11 cellular contexts compared by ENCODE assay signal in the genomic region with DNA sequence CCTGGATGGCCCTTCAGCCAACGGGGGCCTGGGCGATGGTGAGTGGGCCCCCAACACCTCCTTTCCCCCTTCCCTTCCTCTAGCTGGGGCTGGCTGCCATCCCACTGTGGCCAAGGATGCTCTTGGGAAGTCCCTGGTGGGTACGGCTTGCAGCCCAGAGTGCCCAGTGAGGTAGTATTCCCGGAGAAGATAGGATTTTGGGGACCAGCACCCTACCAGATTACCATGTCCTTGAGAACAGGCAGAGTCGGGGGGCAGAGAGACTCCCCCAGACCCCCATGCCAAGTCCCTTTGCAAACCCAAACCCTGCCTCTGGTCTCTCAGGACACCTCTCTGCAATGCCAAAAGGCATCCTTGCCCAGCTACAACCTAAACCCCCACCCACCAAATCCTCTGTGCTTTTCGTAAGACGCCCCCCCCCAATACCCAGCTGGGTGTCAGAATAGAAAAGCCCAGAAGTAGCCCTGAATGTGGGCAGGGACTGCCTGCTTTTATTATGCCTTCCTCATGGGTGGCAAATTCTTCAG. TPM values are rescaled to one million over a fixed set of nuclear protein-coding genes. Genes with fewer than 3 reads are reported as not detected.
A peak's percentile ranks its signal among the peaks of the same experiment; 100 is the strongest.
DNase-seq lines count a peak whose midpoint lies in the region; ATAC-seq and TF ChIP-seq lines count a peak whose summit lies in the region.
"Had no signal": no experiment of that assay in that cellular context is flagged by ENCODE, and none has a peak within 500 bp of the region (broad histone marks: within the 10 kb centered on the region; RNA-seq: fewer than 3 reads in every experiment).

No MANE protein-coding gene starts in this region.

- peak; percentile 15 for DNase-seq in Daoy (ENCODE audit: low read depth)
- DNase-seq in right cardiac atrium = no peak
- DNase-seq in retinal pigment epithelial cell (ENCODE audit: low read depth) = no peak
- DNase-seq in activated T-cell treated with anti-CD3 and anti-CD28 coated beads, Interleukin-2, amount 50 U/mL, for 4 hours = no peak
- no peak for DNase-seq in activated naive CD8-positive, alpha-beta T cell treated with anti-CD3 and anti-CD28 coated beads for 36 hours
- DNase-seq in HuH-7.5 (ENCODE audit: low spot score) = no peak
- DNase-seq: stimulated activated CD4-positive, alpha-beta T cell treated with anti-CD3 and anti-CD28 coated beads, Interleukin-12 subunit alpha, Interleukin-12 subunit beta, amount 100 ng/mL, for 4 hours had no signal

- TF ChIP-seq CTCF in retinal pigment epithelial cell (conservative IDR thresholded peaks at IDR 0.05; ENCODE audit: low read depth, low read length) = no peak

- 6% methylated on average over 7 of the region's 7 CpGs for WGBS in right cardiac atrium

- H3K4me1 ChIP-seq in right cardiac atrium (ENCODE audit: control insufficient read depth, insufficient read depth, low read length) = peaks cover 10% of the 10 kb centered on the region

- ATAC-seq in right cardiac atrium (no peak), HG02623 (IDR thresholded peaks at IDR 0.05; ENCODE audit: unreplicated experiment) (no peak)
- no peak for ATAC-seq in activated T-cell treated with anti-CD3 and anti-CD28 coated beads, Interleukin-2, amount 50 U/mL, for 4 hours

- no peaks in the 10 kb centered on the region for H3K9me3 Mint-ChIP-seq in activated T-cell treated with anti-CD3 and anti-CD28 coated beads, Interleukin-2, amount 50 U/mL, for 4 hours
- no peaks in the 10 kb centered on the region for H3K9me3 Mint-ChIP-seq in activated naive CD8-positive, alpha-beta T cell treated with anti-CD3 and anti-CD28 coated beads for 36 hours
- H3K9me3 Mint-ChIP-seq: stimulated activated naive CD8-positive, alpha-beta T cell treated with anti-CD3 and anti-CD28 coated beads, Interleukin-15, Interleukin-2, amounts not matched to agents 100 ng/mL and 50 ng/mL, for 24 hours had no signal

- H3K4me3 ChIP-seq in right cardiac atrium (ENCODE audit: low read length) = peak overlapping the region; percentile 69
- peak overlapping the region; percentile 9 for H3K4me3 ChIP-seq in retinal pigment epithelial cell (ENCODE audit: low read length)

- no peaks in the 10 kb centered on the region for H3K27me3 ChIP-seq in right cardiac atrium (ENCODE audit: control insufficient read depth, insufficient read depth)

- peaks cover 37% of the 10 kb centered on the region for H3K27me3 Mint-ChIP-seq in activated T-cell treated with anti-CD3 and anti-CD28 coated beads, Interleukin-2, amount 50 U/mL, for 4 hours (ENCODE audit: low read depth)
- H3K27me3 Mint-ChIP-seq in activated naive CD8-positive, alpha-beta T cell treated with anti-CD3 and anti-CD28 coated beads for 36 hours = peaks cover 46% of the 10 kb centered on the region

- no peak overlapping the region for H3K4me3 Mint-ChIP-seq in activated T-cell treated with anti-CD3 and anti-CD28 coated beads, Interleukin-2, amount 50 U/mL, for 4 hours
- H3K4me3 Mint-ChIP-seq in activated naive CD8-positive, alpha-beta T cell treated with anti-CD3 and anti-CD28 coated beads for 36 hours = no peak overlapping the region
- H3K4me3 Mint-ChIP-seq: stimulated activated naive CD8-positive, alpha-beta T cell treated with anti-CD3 and anti-CD28 coated beads, Interleukin-15, Interleukin-2, amounts not matched to agents 100 ng/mL and 50 ng/mL, for 24 hours had no signal

- no peak overlapping the region for H3K27ac Mint-ChIP-seq in activated naive CD8-positive, alpha-beta T cell treated with anti-CD3 and anti-CD28 coated beads for 36 hours
- H3K27ac Mint-ChIP-seq: stimulated activated naive CD8-positive, alpha-beta T cell treated with anti-CD3 and anti-CD28 coated beads, Interleukin-15, Interleukin-2, amounts not matched to agents 100 ng/mL and 50 ng/mL, for 24 hours had no signal

- H3K36me3 Mint-ChIP-seq in activated T-cell treated with anti-CD3 and anti-CD28 coated beads, Interleukin-2, amount 50 U/mL, for 4 hours (ENCODE audit: insufficient read depth) = no peaks in the 10 kb centered on the region
- H3K36me3 Mint-ChIP-seq in activated naive CD8-positive, alpha-beta T cell treated with anti-CD3 and anti-CD28 coated beads for 36 hours = no peaks in the 10 kb centered on the region

- no peaks in the 10 kb centered on the region for H3K9me3 ChIP-seq in right cardiac atrium (ENCODE audit: control insufficient read depth, low read length)

- intact Hi-C loops in right cardiac atrium (cut with DNase I) = loop anchor here in 1 of 4 donors (10.0 kb wide), 1 partner anchor 216 kb away; no protein-coding TSS in a partner anchor

- no peaks in the 10 kb centered on the region for H3K4me1 Mint-ChIP-seq in activated T-cell treated with anti-CD3 and anti-CD28 coated beads, Interleukin-2, amount 50 U/mL, for 4 hours (ENCODE audit: low read depth)
- no peaks in the 10 kb centered on the region for H3K4me1 Mint-ChIP-seq in activated naive CD8-positive, alpha-beta T cell treated with anti-CD3 and anti-CD28 coated beads for 36 hours

- H3K27ac ChIP-seq in angular gyrus (ENCODE audit: low read depth, low read length) = peak overlapping the region; percentile 89
- H3K27ac ChIP-seq in right cardiac atrium (ENCODE audit: low read length) = peak overlapping the region; percentile 94

RNA-seq across cellular contexts. Expression of gene HIF3A, which starts 1.7 kb away (rescaled TPM):
- not detected in 2 replicates for total RNA-seq in Daoy (2014; rRNA removed; shearing (Covaris generic))
- 100 to 1,000 TPM in 1 of 4 donors, 10 to 100 TPM in 3; 60.0 to 132 (median 90.8) TPM for total RNA-seq in right cardiac atrium
- 94.7 TPM for polyA plus RNA-seq in right cardiac atrium
- total RNA-seq in activated T-cell treated with anti-CD3 and anti-CD28 coated beads, Interleukin-2, amount 50 U/mL, for 4 hours = under 1 TPM in 1 of 3 donors, not detected in 2; 0.54 TPM
- total RNA-seq in activated naive CD8-positive, alpha-beta T cell treated with anti-CD3 and anti-CD28 coated beads for 36 hours = not detected
- total RNA-seq: H4 had no signal

RNA-seq across cellular contexts. Expression of gene PPP5C, which starts 48.3 kb away (rescaled TPM):
- total RNA-seq in Daoy (2014; rRNA removed; shearing (Covaris generic)) = 59.4 and 80.8 TPM in 2 replicates
- total RNA-seq in right cardiac atrium = 10 to 100 TPM; 62.4 to 74.1 (median 64.7) TPM
- 62.7 TPM for polyA plus RNA-seq in right cardiac atrium
- total RNA-seq in activated T-cell treated with anti-CD3 and anti-CD28 coated beads, Interleukin-2, amount 50 U/mL, for 4 hours = 100 to 1,000 TPM; 149 to 154 (median 154) TPM
- 100 to 1,000 TPM; 123 to 132 TPM for total RNA-seq in activated naive CD8-positive, alpha-beta T cell treated with anti-CD3 and anti-CD28 coated beads for 36 hours

Comparison
In these comparisons a context has a peak if more than half of its experiments do, and no peak if none do; other contexts are left out.
1. RNA of gene HIF3A, which starts 1.7 kb away (total RNA-seq): 60.0 to 132 TPM in right cardiac atrium; 0.54 TPM in activated T-cell treated with anti-CD3 and anti-CD28 coated beads, Interleukin-2, amount 50 U/mL, for 4 hours, not detected in Daoy and not detected in activated naive CD8-positive, alpha-beta T cell treated with anti-CD3 and anti-CD28 coated beads for 36 hours; every median in the first group is over 10 times any median in the second.